11 cellular contexts compared by ENCODE assay signal in genomic region chr20:19074828-19075516, GRCh38.
DNase-seq lines count a peak whose midpoint lies in the region; ATAC-seq, FAIRE-seq and TF ChIP-seq lines count a peak whose summit lies in the region.
"Had no signal": no experiment of that assay in that cellular context is flagged by ENCODE, and none has a peak within 500 bp of the region (broad histone marks: within the 10 kb centered on the region; RNA-seq: fewer than 3 reads in every experiment).

No MANE protein-coding gene starts in this region.

- RAD21 ChIA-PET in GM12878 (lab: Charles Lee; ENCODE audit: unreplicated experiment): interaction anchor here (1.0 to 1.3 kb wide), 3 partner anchors 17 to 436 kb away, joined by 3 read pairs; no protein-coding TSS in a partner anchor

- peak; percentile 59 to 68; a peak in 2 of 4 replicates for TF ChIP-seq EP300 in GM12878 (IDR thresholded peaks at IDR 0.05; ENCODE audit: borderline replicate concordance in 1 of 2, control insufficient read depth in 1 of 2, low read depth in 2 of 2, low read length in 2 of 2)

- no TSS peak for BruUV-seq in GM12878 (replicated peaks; lab: Mats Ljungman, UMichigan)

- FAIRE-seq in GM12878 (lab: Jason Lieb, UNC): peak; percentile 38

- no peak for TF ChIP-seq CTCF in GM12878 (IDR thresholded peaks at IDR 0.05 in 2 of 3, conservative IDR thresholded peaks at IDR 0.05 in 1 of 3; ENCODE audit: control insufficient read depth in 2 of 3, extremely low read depth in 1 of 3, insufficient read depth in 1 of 3, low read depth in 3 of 3, low read length in 3 of 3)

- DNase-seq in CD1c-positive myeloid dendritic cell (ENCODE audit: extremely low spot score): peak; percentile 27
- DNase-seq in GM12878 (ENCODE audit: low read depth, low spot score): peak; percentile 88
- no peak for DNase-seq in NCI-H2107 (lab: John Stamatoyannopoulos, UW)
- no peak for DNase-seq in NCI-H2081 (lab: John Stamatoyannopoulos, UW)
- no peak for DNase-seq in G401 (ENCODE audit: low spot score)
- DNase-seq: substantia nigra had no signal

- in situ Hi-C loops in GM12878 (cut with MboI): loop anchor here (10.0 to 25.0 kb wide), 2 partner anchors 440 to 663 kb away; no protein-coding TSS in a partner anchor
- in situ Hi-C loops in G401 (cut with HindIII; ENCODE audit: low sequenced_read_pairs): no loop called here

- H3K36me3 ChIP-seq in GM12878 (ENCODE audit: control insufficient read depth in 2 of 2, insufficient read depth in 2 of 2, low read length in 1 of 2): no peaks in the 10 kb centered on the region

- H3K4me1 ChIP-seq in GM12878 (ENCODE audit: control insufficient read depth, insufficient read depth, low read length): peaks cover 39% of the 10 kb centered on the region
- H3K4me1 ChIP-seq: parathyroid adenoma had no signal

- H3K27me3 ChIP-seq in GM12878 (replicated peaks in 1 of 2; ENCODE audit: control insufficient read depth in 2 of 2, insufficient read depth in 2 of 2, low read length in 1 of 2): no peaks in the 10 kb centered on the region

- H3K9ac ChIP-seq in GM12878 (ENCODE audit: control insufficient read depth, insufficient read depth, low read length): peak overlapping the region; percentile 34; the same call in 1 of the 2 replicates
- H3K9ac ChIP-seq: KMS-11, parathyroid adenoma had no signal

- H3K79me2 ChIP-seq in GM12878 (ENCODE audit: control insufficient read depth, insufficient read depth, low read length): no peaks in the 10 kb centered on the region
- H3K79me2 ChIP-seq: parathyroid adenoma had no signal

- intact Hi-C loops in GM12878 (cut with micrococcal nuclease; ENCODE audit: unreplicated experiment): loop anchor here (5.0 to 10.0 kb wide), 3 partner anchors 110 to 663 kb away; no protein-coding TSS in a partner anchor

- SMC1A ChIA-PET in GM12878 (lab: Charles Lee; ENCODE audit: uncharacterized antibody, unreplicated experiment): interaction anchor here (1.0 to 3.4 kb wide), 8 partner anchors 8 to 281 kb away, joined by 3 to 9 read pairs (median 3); no protein-coding TSS in a partner anchor

- H3K27ac ChIP-seq in GM12878 (ENCODE audit: control insufficient read depth, insufficient read depth): peak overlapping the region; percentile 68
- H3K27ac ChIP-seq: KMS-11, parathyroid adenoma had no signal

- no peak for TF ChIP-seq RAD21 in GM12878 (IDR thresholded peaks at IDR 0.05; ENCODE audit: insufficient read depth, low read depth, low read length)

- CTCF ChIA-PET in GM12878 (lab: Yijun Ruan, JAX): interaction anchor here (0.6 to 2.5 kb wide), 6 partner anchors 29 to 663 kb away, joined by 3 to 10 read pairs (median 4); no protein-coding TSS in a partner anchor

- WGBS in GM12878 (ENCODE audit: insufficient coverage, insufficient replicate concordance, low lambda C conversion rate, missing lambda C conversion rate): 10% methylated on average over 8 of the region's 8 CpGs

- peak overlapping the region; percentile 79 for H2AFZ ChIP-seq in GM12878 (ENCODE audit: control insufficient read depth, low read depth, low read length)
- H2AFZ ChIP-seq: parathyroid adenoma had no signal

- POLR2A ChIA-PET in GM12878 (lab: Charles Lee): no interaction called here

- ATAC-seq in GM19025 (IDR thresholded peaks at IDR 0.05; ENCODE audit: low read depth, unreplicated experiment) (peak; percentile 46), HG03432 (IDR thresholded peaks at IDR 0.05; ENCODE audit: unreplicated experiment) (peak; percentile 59), GM12878 (peak; percentile 65), HG03520 (IDR thresholded peaks at IDR 0.05; ENCODE audit: unreplicated experiment) (no peak)

- no peak overlapping the region for H3K4me3 ChIP-seq in GM12878

- peak overlapping the region; percentile 83 for H3K4me2 ChIP-seq in GM12878 (ENCODE audit: control insufficient read depth, insufficient read depth)
- H3K4me2 ChIP-seq: KMS-11 had no signal

- no peak for TF ChIP-seq POLR2A in GM12878 (IDR thresholded peaks at IDR 0.05; ENCODE audit: low read depth, low read length)

- H4K20me1 ChIP-seq in GM12878 (ENCODE audit: control insufficient read depth, insufficient read depth): no peaks in the 10 kb centered on the region

- no peaks in the 10 kb centered on the region for H3K9me3 ChIP-seq in GM12878 (replicated peaks; ENCODE audit: control insufficient read depth, insufficient read depth, low read length)

TF ChIP-seq in GM12878, 131 proteins besides CTCF, POLR2A, EP300 and RAD21 (continues in another document):
- TF ChIP-seq SUPT20H (IDR thresholded peaks at IDR 0.05; ENCODE audit: borderline replicate concordance, control insufficient read depth, low read depth, low read length): no peak
- TF ChIP-seq CBX5 (IDR thresholded peaks at IDR 0.05; ENCODE audit: low read depth): no peak
- TF ChIP-seq PAX8 (IDR thresholded peaks at IDR 0.05): no peak
- TF ChIP-seq E2F4 (IDR thresholded peaks at IDR 0.05; ENCODE audit: low read depth, low read length): no peak
- peak; percentile 90 for TF ChIP-seq PKNOX1 (IDR thresholded peaks at IDR 0.05)
- TF ChIP-seq MLLT1 (IDR thresholded peaks at IDR 0.05): 0 out of 2 replicates have a peak, but pooled peaks have one; percentile 45
- no peak for TF ChIP-seq MYC (IDR thresholded peaks at IDR 0.05; ENCODE audit: insufficient read depth, insufficient read length, insufficient replicate concordance, low read length, severe bottlenecking)
- TF ChIP-seq JUND (IDR thresholded peaks at IDR 0.05; ENCODE audit: low read depth, low read length): no peak
- TF ChIP-seq RELB (IDR thresholded peaks at IDR 0.05; ENCODE audit: low read depth): peak; percentile 73; the same call in 1 of the 2 replicates

Comparison
In these comparisons a context has a peak if more than half of its experiments do, and no peak if none do; other contexts are left out.
1. DNase-seq: peak in CD1c-positive myeloid dendritic cell (single experiment) and GM12878 (single experiment); none in NCI-H2107 (single experiment), NCI-H2081 (0 of 2) and G401 (single experiment).